33 cellular contexts compared by ENCODE assay signal in genomic region chr3:5580821-5581220, GRCh38.
"Had no signal": no experiment of that assay in that cellular context is flagged by ENCODE, and none has a peak within 500 bp of the region (broad histone marks: within the 10 kb centered on the region; RNA-seq: fewer than 3 reads in every experiment).

No MANE protein-coding gene starts in this region.

- H3K36me3 ChIP-seq: adrenal gland, brain microvascular endothelial cell, breast epithelium had no signal

- H3K27me3 ChIP-seq: adrenal gland, body of pancreas, brain microvascular endothelial cell, breast epithelium had no signal

- DNase-seq: activated B cell treated with CpG ODN at 0.5 μM for 24 hours; activated CD4-positive, alpha-beta memory T cell treated with anti-CD3 and anti-CD28 coated beads for 36 hours; activated CD4-positive, alpha-beta T cell treated with anti-CD3 and anti-CD28 coated beads for 4 hours; activated CD4-positive, alpha-beta T cell treated with anti-CD3 and anti-CD28 coated beads, Interleukin-2, amount 10 ng/mL, durations not matched to agents 24 days and 14 days; activated CD4-positive, alpha-beta T cell treated with anti-CD3 and anti-CD28 coated beads, Interleukin-2, amount 50 U/mL, for 1 hour; activated CD4-positive, alpha-beta T cell treated with anti-CD3 and anti-CD28 coated beads, Interleukin-2, amount 50 U/mL, for 4 hours; activated CD4-positive, CD25-positive, alpha-beta regulatory T cell treated with anti-CD3 and anti-CD28 coated beads, Interleukin-2, amount 50 U/mL, for 72 hours; activated CD8-positive, alpha-beta memory T cell treated with anti-CD3 and anti-CD28 coated beads, Interleukin-2, amount 50 U/mL, for 4 hours; activated CD8-positive, alpha-beta T cell treated with anti-CD3 and anti-CD28 coated beads for 36 hours; activated effector memory CD4-positive, alpha-beta T cell treated with anti-CD3 and anti-CD28 coated beads, Interleukin-2, amount 50 U/mL, for 16 hours; activated gamma-delta T cell treated with Interleukin-2 at 50 U/mL for 16 hours; activated naive CD4-positive, alpha-beta T cell; activated naive CD4-positive, alpha-beta T cell treated with anti-CD3 and anti-CD28 coated beads for 36 hours; activated naive CD4-positive, alpha-beta T cell treated with anti-CD3 and anti-CD28 coated beads, Interleukin-2, amount 50 U/mL, for 16 hours; activated naive CD8-positive, alpha-beta T cell treated with anti-CD3 and anti-CD28 coated beads for 36 hours; activated T-cell treated with anti-CD3 and anti-CD28 coated beads for 4 hours; activated T-cell treated with anti-CD3 and anti-CD28 coated beads, Interleukin-2, amount 50 U/mL, for 1 hour; activated T-cell treated with anti-CD3 and anti-CD28 coated beads, Interleukin-2, amount 50 U/mL, for 4 hours; activated T-cell treated with anti-CD3 and anti-CD28 coated beads, Interleukin-2, amount 50 U/mL, for 72 hours; adrenal gland; amniotic stem cell; aorta; body of pancreas; brain microvascular endothelial cell; central memory CD4-positive, alpha-beta T cell; T-helper 2 cell; T-helper 9 cell had no signal

- H3K4me3 ChIP-seq: adrenal gland, body of pancreas, breast epithelium had no signal

- ATAC-seq: activated CD8-positive, alpha-beta T cell treated with anti-CD3 and anti-CD28 coated beads for 36 hours; activated naive CD4-positive, alpha-beta T cell treated with anti-CD3 and anti-CD28 coated beads, Interleukin-2, amount 50 U/mL, for 72 hours; activated T-cell treated with anti-CD3 and anti-CD28 coated beads, Interleukin-2, amount 50 U/mL, for 4 hours; activated T-cell treated with anti-CD3 and anti-CD28 coated beads, Interleukin-2, amount 50 U/mL, for 72 hours; activated T-helper 17 cell treated with anti-CD3 and anti-CD28 coated beads, Interleukin-2, amount 50 U/mL, for 72 hours; body of pancreas had no signal

- H3K9me3 ChIP-seq: adrenal gland, body of pancreas, breast epithelium had no signal

- H3K27ac ChIP-seq: adrenal gland, body of pancreas, brain microvascular endothelial cell, breast epithelium, VCaP had no signal

- H3K4me1 ChIP-seq: adrenal gland, body of pancreas, breast epithelium had no signal

- FAIRE-seq: astrocyte, TTC549 had no signal
